ENCODE assay signal across 20 cellular contexts in the genomic region with DNA sequence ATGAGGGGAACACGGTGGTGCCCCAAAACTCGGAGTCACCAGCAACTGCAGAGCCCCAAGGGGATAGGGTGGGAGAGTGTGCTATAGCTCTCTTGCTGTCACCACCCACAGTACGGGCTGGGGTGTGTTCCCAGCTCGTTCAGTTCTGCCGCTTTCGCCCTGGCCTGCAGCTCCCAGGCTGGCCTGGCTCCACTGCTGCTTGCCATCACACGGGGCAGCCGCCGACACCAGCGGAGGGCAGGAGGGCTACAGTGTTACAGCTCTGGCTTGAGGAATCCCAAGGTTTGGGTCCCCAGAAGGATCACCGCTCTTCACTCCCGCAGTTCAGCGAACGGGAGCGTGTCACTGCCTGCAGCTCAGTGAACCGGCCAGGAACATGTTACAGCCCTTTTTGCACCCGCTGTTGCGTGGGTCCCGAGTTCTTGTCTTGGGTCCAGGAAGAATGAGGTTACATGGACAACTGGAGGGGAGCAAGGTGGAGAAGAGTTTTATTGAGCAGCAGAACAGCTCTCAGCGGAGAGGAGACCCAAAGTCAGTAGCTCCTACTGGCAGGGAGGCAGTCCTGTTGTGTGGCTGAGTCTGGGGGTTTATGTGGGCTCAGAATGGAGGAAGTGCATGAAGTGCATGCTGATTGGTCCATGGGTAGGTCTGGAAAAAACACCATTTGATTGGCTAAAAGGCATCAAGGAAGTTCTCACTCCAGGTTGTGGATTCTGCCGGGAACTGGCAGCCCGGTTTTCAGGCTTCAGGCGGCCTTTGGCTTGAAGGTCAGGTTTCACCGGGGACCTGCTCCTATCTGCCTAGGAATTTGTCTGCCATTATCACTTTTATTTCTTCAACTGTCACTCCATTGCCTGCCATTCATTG.
"Had no signal": no experiment of that assay in that cellular context is flagged by ENCODE, and none has a peak within 500 bp of the region (broad histone marks: within the 10 kb centered on the region; RNA-seq: fewer than 3 reads in every experiment).

No MANE protein-coding gene starts in this region.

- H3K4me1 ChIP-seq: adrenal gland, esophagus squamous epithelium, left lung, prostate gland, stomach, testis had no signal

- H3K27ac Mint-ChIP-seq: activated CD4-positive, alpha-beta memory T cell treated with anti-CD3 and anti-CD28 coated beads for 36 hours; activated CD8-positive, alpha-beta memory T cell treated with anti-CD3 and anti-CD28 coated beads, Interleukin-2, amount 10 ng/mL, durations not matched to agents 7 days and 5 days; activated naive CD4-positive, alpha-beta T cell treated with anti-CD3 and anti-CD28 coated beads, Interleukin-2, amount 50 U/mL, for 24 hours; activated T-helper 2 cell treated with anti-CD3 and anti-CD28 coated beads, Interferon-gamma antibody, Interleukin-2, Interleukin-4, amounts not matched to agents 10 μg/mL and 5 μg/mL and 100 μg/mL, durations not matched to agents 14 hours and 24 hours and 36 hours had no signal

- DNase-seq: activated CD4-positive, alpha-beta memory T cell treated with anti-CD3 and anti-CD28 coated beads for 36 hours; activated CD8-positive, alpha-beta memory T cell treated with anti-CD3 and anti-CD28 coated beads, Interleukin-2, amount 10 ng/mL, durations not matched to agents 7 days and 5 days; activated T-cell treated with anti-CD3 and anti-CD28 coated beads, Interleukin-2, amount 50 U/mL, for 1 hour; adrenal gland; esophagus squamous epithelium; glutamatergic neuron; left lung; right lobe of liver; stimulated activated CD4-positive, alpha-beta T cell treated with anti-CD3 and anti-CD28 coated beads, Interleukin-1b, Interleukin-23, amount 100 ng/mL, for 48 hours; stomach; T-helper 1 cell; T1000; testis had no signal

- H3K4me1 Mint-ChIP-seq: activated CD8-positive, alpha-beta memory T cell treated with anti-CD3 and anti-CD28 coated beads, Interleukin-2, amount 10 ng/mL, durations not matched to agents 7 days and 5 days; nephron had no signal

- H3K27me3 Mint-ChIP-seq: activated CD4-positive, alpha-beta memory T cell treated with anti-CD3 and anti-CD28 coated beads for 36 hours; activated CD8-positive, alpha-beta memory T cell treated with anti-CD3 and anti-CD28 coated beads, Interleukin-2, amount 10 ng/mL, durations not matched to agents 7 days and 5 days; activated naive CD4-positive, alpha-beta T cell treated with anti-CD3 and anti-CD28 coated beads, Interleukin-2, amount 50 U/mL, for 24 hours had no signal

- H3K4me3 Mint-ChIP-seq: activated CD4-positive, alpha-beta memory T cell treated with anti-CD3 and anti-CD28 coated beads for 36 hours; activated CD8-positive, alpha-beta memory T cell treated with anti-CD3 and anti-CD28 coated beads, Interleukin-2, amount 10 ng/mL, durations not matched to agents 7 days and 5 days; activated naive CD4-positive, alpha-beta T cell treated with anti-CD3 and anti-CD28 coated beads, Interleukin-2, amount 50 U/mL, for 24 hours; nephron had no signal

- H3K27ac ChIP-seq: adrenal gland, esophagus squamous epithelium, left lung, prostate gland, right lobe of liver, stomach, testis, VCaP had no signal

- H3K9me3 ChIP-seq: prostate gland, right lobe of liver, testis had no signal

- H3K4me3 ChIP-seq: adrenal gland, esophagus squamous epithelium, left lung, prostate gland, right lobe of liver, stomach, testis had no signal

- FAIRE-seq: colon had no signal

- ATAC-seq: activated CD8-positive, alpha-beta memory T cell treated with anti-CD3 and anti-CD28 coated beads, Interleukin-2, amount 10 ng/mL, durations not matched to agents 7 days and 5 days; left lung; SK-N-SH treated with all-trans-retinoic acid at 6 μM for 48 hours had no signal

- H3K27me3 ChIP-seq: adrenal gland, esophagus squamous epithelium, left lung, right lobe of liver, stomach, testis had no signal

- H3K36me3 ChIP-seq: prostate gland had no signal
